ENCODE assay signal across 14 cellular contexts in the genomic region with DNA sequence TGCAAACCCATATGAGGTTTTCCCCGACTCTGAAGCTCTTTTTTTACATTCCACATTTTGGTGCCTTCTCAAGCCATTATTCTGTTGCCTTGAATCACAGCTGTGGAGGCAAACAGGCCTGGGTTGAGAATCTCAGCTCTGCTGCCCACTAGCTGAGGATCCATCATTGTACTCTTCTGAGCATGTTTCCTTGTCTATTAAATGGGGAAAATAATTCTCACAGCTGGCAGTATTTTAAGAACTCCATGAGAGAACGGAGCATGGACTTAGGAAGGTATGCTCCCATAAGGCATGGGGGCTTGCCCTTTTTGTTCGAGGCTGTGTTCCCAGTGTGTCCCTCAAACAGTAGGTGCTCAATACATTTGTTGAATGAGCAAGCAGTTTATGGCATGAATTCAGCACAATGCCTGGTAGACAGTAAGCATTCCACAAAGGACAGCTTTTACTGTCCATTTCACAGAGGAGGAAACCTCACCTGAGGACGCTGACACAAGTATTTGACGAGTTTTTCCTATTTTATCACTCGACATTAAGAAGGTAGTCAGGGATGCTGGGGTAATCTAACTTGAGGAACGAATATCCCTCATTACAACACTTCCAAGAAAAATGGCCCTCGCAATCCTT. TPM values are rescaled to one million over a fixed set of nuclear protein-coding genes. Genes with fewer than 3 reads are reported as not detected.
A peak's percentile ranks its signal among the peaks of the same experiment; 100 is the strongest.
DNase-seq lines count a peak whose midpoint lies in the region; ATAC-seq and TF ChIP-seq lines count a peak whose summit lies in the region.
"Had no signal": no experiment of that assay in that cellular context is flagged by ENCODE, and none has a peak within 500 bp of the region (broad histone marks: within the 10 kb centered on the region; RNA-seq: fewer than 3 reads in every experiment).

No MANE protein-coding gene starts in this region.

- peak overlapping the region; percentile 97 for H3K4me3 ChIP-seq in GM23338
- no peak overlapping the region for H3K4me3 ChIP-seq in SK-N-SH (ENCODE audit: low read depth in 2 of 2, low read length in 1 of 2)

- H3K27ac Mint-ChIP-seq in GM23338 (peak overlapping the region; percentile 97; the same call in 1 of the 2 replicates), chondrocyte (ENCODE audit: unreplicated experiment) (peak overlapping the region; percentile 91), mesothelial cell of epicardium (peak overlapping the region; percentile 97)
- H3K27ac Mint-ChIP-seq: CD8-positive, alpha-beta T cell had no signal

- no peak for TF ChIP-seq RAD21 in SK-N-SH (IDR thresholded peaks at IDR 0.05; ENCODE audit: low read length)

- TF ChIP-seq EP300 in SK-N-SH (IDR thresholded peaks at IDR 0.05; ENCODE audit: borderline replicate concordance in 1 of 2, low read depth in 1 of 2, low read length in 1 of 2) = no peak

- H3K36me3 Mint-ChIP-seq in GM23338 (ENCODE audit: low read depth) (peaks cover 19% of the 10 kb centered on the region), chondrocyte (ENCODE audit: low read depth) (peaks cover 2% of the 10 kb centered on the region), mesothelial cell of epicardium (no peaks in the 10 kb centered on the region)
- H3K36me3 Mint-ChIP-seq: CD8-positive, alpha-beta T cell had no signal

- no peak for ATAC-seq in GM23338
- ATAC-seq in GM21515 (IDR thresholded peaks at IDR 0.05; ENCODE audit: unreplicated experiment) = no peak
- ATAC-seq: CD8-positive, alpha-beta T cell; PC-3 had no signal

- TF ChIP-seq CTCF in 22Rv1 (IDR thresholded peaks at IDR 0.05) (0 out of 2 replicates have a peak, but pooled peaks have one; percentile 5), GM23338 (conservative IDR thresholded peaks at IDR 0.05; ENCODE audit: low read depth in 2 of 2) (peak; percentile 26 to 29; a peak in 3 of 4 replicates), chondrocyte (IDR thresholded peaks at IDR 0.05) (peak; percentile 70), mesothelial cell of epicardium (IDR thresholded peaks at IDR 0.05; ENCODE audit: unreplicated experiment) (no peak), SK-N-SH (IDR thresholded peaks at IDR 0.05) (no peak)

- DNase-seq in GM23338 (ENCODE audit: low spot score) (no peak), chondrocyte (ENCODE audit: low spot score) (no peak), mesothelial cell of epicardium (ENCODE audit: low spot score in 2 of 2, unreplicated experiment in 2 of 2) (no peak), nucleus accumbens (lab: John Stamatoyannopoulos, UW) (no peak), SK-N-SH (no peak), MV-4-11 (lab: John Stamatoyannopoulos, UW) (no peak)
- DNase-seq: activated T-cell treated with anti-CD3 and anti-CD28 coated beads, Interleukin-2, amount 50 U/mL, for 48 hours; CD8-positive, alpha-beta T cell; head of caudate nucleus; NCI-H2081; PC-3 had no signal

- H3K9me3 Mint-ChIP-seq in GM23338 (peaks cover 14% of the 10 kb centered on the region; the same call in 2 of the 3 replicates), chondrocyte (ENCODE audit: low read depth) (peaks cover 8% of the 10 kb centered on the region), mesothelial cell of epicardium (peaks cover 5% of the 10 kb centered on the region)
- H3K9me3 Mint-ChIP-seq: CD8-positive, alpha-beta T cell had no signal

- H3K36me3 ChIP-seq in GM23338 (ENCODE audit: insufficient read depth) = 0 out of 2 replicates have a peak, but pooled peaks cover 4% of the 10 kb centered on the region
- H3K36me3 ChIP-seq in SK-N-SH (replicated peaks in 1 of 2; ENCODE audit: control insufficient read depth in 1 of 2, insufficient read depth in 2 of 2, low read length in 1 of 2) = no peaks in the 10 kb centered on the region

- H3K4me1 ChIP-seq in GM23338 (ENCODE audit: insufficient read depth) = peaks cover 9% of the 10 kb centered on the region
- H3K4me1 ChIP-seq in SK-N-SH (ENCODE audit: control insufficient read depth in 1 of 2, insufficient read depth in 2 of 2, low read depth in 1 of 2, low read length in 1 of 2) = peaks cover 0 to 12% of the 10 kb centered on the region in 2 experiments; a peak in 1 of 4 replicates

- H3K9me2 ChIP-seq in GM23338 (ENCODE audit: insufficient read depth) (no peaks in the 10 kb centered on the region), SK-N-SH (no peaks in the 10 kb centered on the region)

- H3K9me3 ChIP-seq in SK-N-SH = no peaks in the 10 kb centered on the region

- H3F3A ChIP-seq in GM23338 (replicated peaks; ENCODE audit: low read depth) = peaks cover 8% of the 10 kb centered on the region; the same call in 1 of the 2 replicates
- no peaks in the 10 kb centered on the region for H3F3A ChIP-seq in SK-N-SH (replicated peaks; ENCODE audit: insufficient read depth)

- H3K4me1 Mint-ChIP-seq in GM23338 = peaks cover 17% of the 10 kb centered on the region
- H3K4me1 Mint-ChIP-seq in chondrocyte (ENCODE audit: low read depth) = peaks cover 21% of the 10 kb centered on the region
- H3K4me1 Mint-ChIP-seq in mesothelial cell of epicardium = peaks cover 16% of the 10 kb centered on the region
- H3K4me1 Mint-ChIP-seq: central memory CD8-positive, alpha-beta T cell had no signal

- peak overlapping the region; percentile 99 for H3K4me3 Mint-ChIP-seq in GM23338
- H3K4me3 Mint-ChIP-seq in chondrocyte (ENCODE audit: unreplicated experiment) = peak overlapping the region; percentile 97
- H3K4me3 Mint-ChIP-seq in mesothelial cell of epicardium = peak overlapping the region; percentile 87
- H3K4me3 Mint-ChIP-seq: CD8-positive, alpha-beta T cell; central memory CD8-positive, alpha-beta T cell had no signal

- H3K27me3 Mint-ChIP-seq in GM23338 (ENCODE audit: insufficient read depth, low read depth, poor library complexity) (peaks cover 29% of the 10 kb centered on the region), chondrocyte (ENCODE audit: low read depth) (peaks cover 2% of the 10 kb centered on the region), mesothelial cell of epicardium (ENCODE audit: low read depth) (peaks cover 11% of the 10 kb centered on the region)

- H4K20me1 ChIP-seq in GM23338 (replicated peaks; ENCODE audit: insufficient read depth) (peaks cover 10% of the 10 kb centered on the region), SK-N-SH (ENCODE audit: insufficient read depth) (peaks cover under 1% of the 10 kb centered on the region; the same call in 1 of the 2 replicates)

- 88% methylated on average over 8 of the region's 8 CpGs for WGBS in SK-N-SH (ENCODE audit: low lambda C conversion rate)

- CTCF ChIA-PET in SK-N-SH (lab: Yijun Ruan, JAX) = interaction anchor here (1.1 to 1.5 kb wide), 2 partner anchors 259 to 299 kb away, joined by 3 read pairs; no protein-coding TSS in a partner anchor

- H3K27ac ChIP-seq in 22Rv1 (no peak overlapping the region), GM23338 (ENCODE audit: low read depth) (peak overlapping the region; percentile 98), SK-N-SH (ENCODE audit: low read depth in 2 of 2, low read length in 1 of 2) (no peak overlapping the region)

- H3K9ac ChIP-seq in SK-N-SH = no peak overlapping the region

- peaks cover 24% of the 10 kb centered on the region for H3K27me3 ChIP-seq in GM23338 (ENCODE audit: insufficient read depth)
- no peaks in the 10 kb centered on the region; the same call in 1 of the 2 replicates for H3K27me3 ChIP-seq in SK-N-SH (ENCODE audit: insufficient read depth)

- H2AFZ ChIP-seq in GM23338 (no peak overlapping the region), SK-N-SH (ENCODE audit: low read depth) (no peak overlapping the region)

- peak overlapping the region; percentile 89 for H3K4me2 ChIP-seq in GM23338
- no peak overlapping the region for H3K4me2 ChIP-seq in SK-N-SH

- H3K79me2 ChIP-seq in GM23338 (replicated peaks; ENCODE audit: insufficient read depth) (peaks cover 29% of the 10 kb centered on the region), SK-N-SH (ENCODE audit: insufficient read depth) (peaks cover 27% of the 10 kb centered on the region)

- POLR2A ChIA-PET in SK-N-SH (lab: Yijun Ruan, JAX) = no interaction called here

TF ChIP-seq in GM23338, 12 proteins besides CTCF, POLR2A, EP300 and RAD21 (continues in another document):
- TF ChIP-seq EZH2phosphoT487 (IDR thresholded peaks at IDR 0.05; ENCODE audit: unreplicated experiment) (no peak), ZNF114 (CRISPR knock-in tag; IDR thresholded peaks at IDR 0.05) (no peak), STAT1 (IDR thresholded peaks at IDR 0.05; ENCODE audit: unreplicated experiment) (no peak), NANOG (IDR thresholded peaks at IDR 0.05; ENCODE audit: borderline replicate concordance) (no peak)
- TF ChIP-seq, protein P1, sequence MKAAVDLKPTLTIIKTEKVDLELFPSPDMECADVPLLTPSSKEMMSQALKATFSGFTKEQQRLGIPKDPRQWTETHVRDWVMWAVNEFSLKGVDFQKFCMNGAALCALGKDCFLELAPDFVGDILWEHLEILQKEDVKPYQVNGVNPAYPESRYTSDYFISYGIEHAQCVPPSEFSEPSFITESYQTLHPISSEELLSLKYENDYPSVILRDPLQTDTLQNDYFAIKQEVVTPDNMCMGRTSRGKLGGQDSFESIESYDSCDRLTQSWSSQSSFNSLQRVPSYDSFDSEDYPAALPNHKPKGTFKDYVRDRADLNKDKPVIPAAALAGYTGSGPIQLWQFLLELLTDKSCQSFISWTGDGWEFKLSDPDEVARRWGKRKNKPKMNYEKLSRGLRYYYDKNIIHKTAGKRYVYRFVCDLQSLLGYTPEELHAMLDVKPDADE (IDR thresholded peaks at IDR 0.05) = no peak

TF ChIP-seq in SK-N-SH, 30 proteins besides CTCF, POLR2A, EP300 and RAD21 (continues in another document):
- no peak for TF ChIP-seq USF1 (IDR thresholded peaks at IDR 0.05; ENCODE audit: borderline replicate concordance, low read depth)
- no peak for TF ChIP-seq MAX (IDR thresholded peaks at IDR 0.05; ENCODE audit: low read depth)
- no peak for TF ChIP-seq SIN3A (IDR thresholded peaks at IDR 0.05; ENCODE audit: borderline replicate concordance, low read depth, low read length)
- TF ChIP-seq CHD2 (IDR thresholded peaks at IDR 0.05; ENCODE audit: low read length, partially characterized antibody) = no peak
- TF ChIP-seq FOSL2 (IDR thresholded peaks at IDR 0.05; ENCODE audit: borderline replicate concordance, low read depth) = no peak

RNA-seq across cellular contexts. Expression of gene PTPRG, which starts 2.2 kb away (rescaled TPM):
- 117 and 131 TPM in 2 replicates for total RNA-seq in GM23338 (2014; rRNA removed; shearing (Covaris generic))
- polyA plus RNA-seq in GM23338 (2016; fragmentation: Nextera tagmentation; extraction: Ambion mirVana) (18.4 and 24.4 TPM in 2 replicates), SK-N-SH (2012; rRNA removed) (14.1 and 14.3 TPM in 2 replicates)
- total RNA-seq in chondrocyte (41.8 to 45.5 TPM (median 44.0 TPM) in 3 replicates), mesothelial cell of epicardium (33.2 to 40.4 TPM (median 36.3 TPM) in 3 replicates)
- polyA plus RNA-seq in SK-N-SH (2012; cell fraction: cytosol; rRNA removed) = 16.9 and 20.3 TPM in 2 replicates
- 10.4 and 17.9 TPM in 2 replicates for polyA plus RNA-seq in SK-N-SH (2012; cell fraction: nucleus; rRNA removed)
- total RNA-seq: CD8-positive, alpha-beta T cell had no signal

Comparison
In these comparisons a context has a peak if more than half of its experiments do, and no peak if none do; other contexts are left out.
1. CTCF ChIP-seq: peak in 22Rv1 (single experiment), GM23338 (2 of 2) and chondrocyte (single experiment); none in mesothelial cell of epicardium (single experiment) and SK-N-SH (single experiment).
2. Peak in every context shown above with its lines, with median percentiles within 50 percentile points of each other: H3K27ac Mint-ChIP-seq and H3K4me3 Mint-ChIP-seq.